8 cellular contexts compared by ENCODE assay signal in the genomic region with DNA sequence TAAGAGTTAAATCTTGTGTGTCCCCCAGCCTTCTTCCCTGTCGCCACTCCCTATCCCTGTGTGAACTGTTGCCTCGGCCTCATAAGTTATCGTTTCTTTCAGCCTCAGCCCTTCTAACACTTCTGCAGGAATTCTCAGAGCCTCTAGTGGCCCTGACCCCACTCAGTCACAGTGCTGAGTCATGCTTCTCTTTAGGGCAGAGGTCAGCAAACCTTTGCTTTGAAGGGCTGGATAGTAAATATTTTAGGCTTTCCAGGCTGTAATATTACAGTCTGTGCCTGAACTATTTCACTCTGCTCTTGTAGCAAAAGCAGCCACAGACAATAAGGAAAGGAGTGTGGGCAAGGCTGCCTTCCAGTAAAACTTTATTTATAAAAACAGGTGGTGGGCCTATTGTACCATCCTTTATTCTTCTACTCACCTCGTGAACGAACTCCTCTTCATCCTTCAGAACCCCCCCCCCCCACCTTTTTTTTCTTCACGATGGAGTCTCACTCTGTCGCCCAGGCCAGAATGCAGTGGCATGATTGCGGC. TPM values are rescaled to one million over a fixed set of nuclear protein-coding genes. Genes with fewer than 3 reads are reported as not detected.
A peak's percentile ranks its signal among the peaks of the same experiment; 100 is the strongest.
DNase-seq lines count a peak whose midpoint lies in the region; ATAC-seq and TF ChIP-seq lines count a peak whose summit lies in the region.

No MANE protein-coding gene starts in this region.

- peaks cover 40% of the 10 kb centered on the region for H3K36me3 Mint-ChIP-seq in activated CD4-positive, alpha-beta memory T cell treated with anti-CD3 and anti-CD28 coated beads, Interleukin-2, amount 10 ng/mL, durations not matched to agents 7 days and 5 days (ENCODE audit: low read depth)

- no peaks in the 10 kb centered on the region for H3K9me2 ChIP-seq in GM23248 (ENCODE audit: insufficient read depth)

- CTCF ChIA-PET in activated CD4-positive, alpha-beta memory T cell treated with anti-CD3 and anti-CD28 coated beads, Interleukin-2, amount 10 ng/mL, durations not matched to agents 7 days and 5 days (lab: Charles Lee) = interaction anchor here (0.7 kb wide), 1 partner anchor 279 kb away, joined by 4 read pairs; no protein-coding TSS in a partner anchor

- no peak overlapping the region for H3K4me3 Mint-ChIP-seq in activated CD4-positive, alpha-beta memory T cell treated with anti-CD3 and anti-CD28 coated beads, Interleukin-2, amount 10 ng/mL, durations not matched to agents 7 days and 5 days

- H3K27me3 ChIP-seq in GM23248 (replicated peaks; ENCODE audit: insufficient read depth) = no peaks in the 10 kb centered on the region
- H3K27me3 ChIP-seq in heart right ventricle = no peaks in the 10 kb centered on the region
- no peaks in the 10 kb centered on the region for H3K27me3 ChIP-seq in skeletal muscle tissue (ENCODE audit: control insufficient read depth in 3 of 3, insufficient read depth in 3 of 3, low read length in 3 of 3)

- in situ Hi-C loops in GM23248 (cut with MboI) = no loop called here

- no peaks in the 10 kb centered on the region for H4K20me1 ChIP-seq in GM23248 (ENCODE audit: insufficient read depth)

- H3K9me3 Mint-ChIP-seq in activated CD4-positive, alpha-beta memory T cell treated with anti-CD3 and anti-CD28 coated beads, Interleukin-2, amount 10 ng/mL, durations not matched to agents 7 days and 5 days = no peaks in the 10 kb centered on the region

- peak overlapping the region; percentile 46 for H3K4me2 ChIP-seq in GM23248 (ENCODE audit: unreplicated experiment)

- H3K4me1 Mint-ChIP-seq in activated CD4-positive, alpha-beta memory T cell treated with anti-CD3 and anti-CD28 coated beads, Interleukin-2, amount 10 ng/mL, durations not matched to agents 7 days and 5 days = peaks cover 17% of the 10 kb centered on the region

- peaks cover 20% of the 10 kb centered on the region for H3F3A ChIP-seq in GM23248 (ENCODE audit: insufficient read depth)

- 49 to 52% methylated on average over 8 of the region's 8 CpGs for WGBS in GM23248 (ENCODE audit: low coverage in 1 of 2, low lambda C conversion rate in 2 of 2, missing lambda C conversion rate in 2 of 2), 2 experiments
- WGBS in heart right ventricle, 2 donors = 72% methylated on average over 8 of the region's 8 CpGs

- no peak overlapping the region for H3K27ac Mint-ChIP-seq in activated CD4-positive, alpha-beta memory T cell treated with anti-CD3 and anti-CD28 coated beads, Interleukin-2, amount 10 ng/mL, durations not matched to agents 7 days and 5 days

- H3K27ac ChIP-seq in GM23248 (peak overlapping the region; percentile 57), heart right ventricle (peak overlapping the region in 9 of 10 donors; percentile 24 to 59 (median 45)), skeletal muscle tissue (ENCODE audit: low read depth, low read length) (peak overlapping the region; percentile 12)

- ATAC-seq in SK-N-SH treated with all-trans-retinoic acid at 6 μM for 48 hours (no peak; the same call in 2 of the 3 replicates), heart right ventricle (peak in 6 of 8 donors; percentile 22 to 61 (median 46)), HG03520 (IDR thresholded peaks at IDR 0.05; ENCODE audit: unreplicated experiment) (no peak)

- DNase-seq in GM23248 = peak; percentile 66
- DNase-seq in heart right ventricle = no peak
- DNase-seq in activated CD4-positive, alpha-beta T cell treated with anti-CD3 and anti-CD28 coated beads, Interleukin-2, amount 50 U/mL, for 4 hours = no peak
- no peak for DNase-seq in activated CD4-positive, alpha-beta memory T cell treated with anti-CD3 and anti-CD28 coated beads, Interleukin-2, amount 10 ng/mL, durations not matched to agents 7 days and 5 days
- DNase-seq in NCI-H187 (lab: John Stamatoyannopoulos, UW) = no peak

- H3K4me1 ChIP-seq in GM23248 (ENCODE audit: insufficient read depth) (peaks cover 28% of the 10 kb centered on the region), heart right ventricle (peaks cover 5 to 46% (median 26%) of the 10 kb centered on the region in 9 donors), skeletal muscle tissue (ENCODE audit: control insufficient read depth in 3 of 3, insufficient read depth in 3 of 3, low read length in 3 of 3) (peaks cover 0 to 4% (median 2%) of the 10 kb centered on the region in 3 donors)

- H3K4me3 ChIP-seq in GM23248 (no peak overlapping the region), heart right ventricle (no peak overlapping the region), skeletal muscle tissue (ENCODE audit: low read length in 3 of 3) (no peak overlapping the region)

- POLR2A ChIA-PET in activated CD4-positive, alpha-beta memory T cell treated with anti-CD3 and anti-CD28 coated beads, Interleukin-2, amount 10 ng/mL, durations not matched to agents 7 days and 5 days (lab: Charles Lee) = no interaction called here

- intact Hi-C loops in heart right ventricle (cut with DNase I) = loop anchor here in 2 of 10 donors (5.0 kb wide), 2 partner anchors 35 to 40 kb away; no protein-coding TSS in a partner anchor

- no peak overlapping the region for H2AFZ ChIP-seq in GM23248

- peaks cover 100% of the 10 kb centered on the region for H3K79me2 ChIP-seq in GM23248 (ENCODE audit: insufficient read depth)

- H3K27me3 Mint-ChIP-seq in activated CD4-positive, alpha-beta memory T cell treated with anti-CD3 and anti-CD28 coated beads, Interleukin-2, amount 10 ng/mL, durations not matched to agents 7 days and 5 days = no peaks in the 10 kb centered on the region

- 0 out of 2 replicates have a peak, but pooled peaks cover 11% of the 10 kb centered on the region for H3K36me3 ChIP-seq in GM23248 (ENCODE audit: low read depth)
- H3K36me3 ChIP-seq in heart right ventricle = peaks cover 0 to 28% (median 11%) of the 10 kb centered on the region in 9 donors
- peaks cover 8 to 10% (median 9%) of the 10 kb centered on the region in 3 donors for H3K36me3 ChIP-seq in skeletal muscle tissue (ENCODE audit: control insufficient read depth in 3 of 3, insufficient read depth in 3 of 3, low read length in 3 of 3)

- H3K9ac ChIP-seq in GM23248 (peak overlapping the region; percentile 41), skeletal muscle tissue (ENCODE audit: low read depth in 1 of 3, low read length in 3 of 3) (no peak overlapping the region)

- TF ChIP-seq CTCF in heart right ventricle (IDR thresholded peaks at IDR 0.05) = no peak

- H3K9me3 ChIP-seq in GM23248 (ENCODE audit: low read depth) (no peaks in the 10 kb centered on the region), heart right ventricle (peaks cover 0 to 4% (median 0%) of the 10 kb centered on the region in 11 donors), skeletal muscle tissue (ENCODE audit: control insufficient read depth in 3 of 3, low read length in 3 of 3) (no peaks in the 10 kb centered on the region)

TF ChIP-seq in SK-N-SH treated with all-trans-retinoic acid at 6 μM for 48 hours, 23 proteins besides CTCF, POLR2A, EP300 and RAD21:
- TF ChIP-seq ZFP3 (CRISPR knock-in tag; IDR thresholded peaks at IDR 0.05) (peak; percentile 98), ZC3H10 (CRISPR knock-in tag; IDR thresholded peaks at IDR 0.05) (no peak)

RNA-seq across cellular contexts. Expression of gene MYO9B, which starts 22.1 kb away (rescaled TPM):
- total RNA-seq in GM23248 (2014; rRNA removed; shearing (Covaris generic)) = 49.1 and 71.8 TPM in 2 replicates
- polyA plus RNA-seq in GM23248 (2016; fragmentation: Nextera tagmentation; extraction: Ambion mirVana) (18.6 and 20.1 TPM in 2 replicates), heart right ventricle (10 to 100 TPM; 27.9 to 55.2 TPM)
- total RNA-seq in heart right ventricle (10 to 100 TPM; 19.9 to 55.0 (median 27.5) TPM), skeletal muscle tissue (12.5 TPM)
- total RNA-seq in activated CD4-positive, alpha-beta memory T cell treated with anti-CD3 and anti-CD28 coated beads, Interleukin-2, amount 10 ng/mL, durations not matched to agents 7 days and 5 days = 100 to 1,000 TPM; 190 to 203 TPM

RNA-seq across cellular contexts. Expression of gene HAUS8, which starts 22.4 kb away (rescaled TPM):
- 1.0 and 3.4 TPM in 2 replicates for total RNA-seq in GM23248 (2014; rRNA removed; shearing (Covaris generic))
- polyA plus RNA-seq in GM23248 (2016; fragmentation: Nextera tagmentation; extraction: Ambion mirVana) (8.2 and 10.6 TPM in 2 replicates), heart right ventricle (10 to 100 TPM in 1 of 2 donors, 1 to 10 TPM in 1; 4.4 to 10.2 TPM)
- total RNA-seq in heart right ventricle (1 to 10 TPM; 2.0 to 9.1 (median 4.7) TPM), skeletal muscle tissue (2.6 TPM)
- total RNA-seq in activated CD4-positive, alpha-beta memory T cell treated with anti-CD3 and anti-CD28 coated beads, Interleukin-2, amount 10 ng/mL, durations not matched to agents 7 days and 5 days = 10 to 100 TPM; 37.0 to 40.6 TPM

Comparison
In these comparisons a context has a peak if more than half of its experiments do, and no peak if none do; other contexts are left out.
1. ATAC-seq: peak in heart right ventricle (6 of 8); none in SK-N-SH treated with all-trans-retinoic acid at 6 μM for 48 hours (single experiment) and HG03520 (single experiment).
2. Peak in every context shown above with its lines, with median percentiles within 50 percentile points of each other: H3K27ac ChIP-seq.